In genomic region chr13:98751397-98752110, GRCh38 we compare ENCODE assay signal across 9 cellular contexts. TPM values are rescaled to one million over a fixed set of nuclear protein-coding genes. Genes with fewer than 3 reads are reported as not detected.
DNase-seq lines count a peak whose midpoint lies in the region; ATAC-seq and TF ChIP-seq lines count a peak whose summit lies in the region.
"Had no signal": no experiment of that assay in that cellular context is flagged by ENCODE, and none has a peak within 500 bp of the region (broad histone marks: within the 10 kb centered on the region; RNA-seq: fewer than 3 reads in every experiment).

No MANE protein-coding gene starts in this region.

- H3K4me1 ChIP-seq in esophagus muscularis mucosa: peaks cover 13 to 15% (median 14%) of the 10 kb centered on the region in 4 donors
- H3K4me1 ChIP-seq in muscle layer of duodenum (ENCODE audit: control insufficient read depth in 1 of 2, insufficient read depth in 2 of 2, low read length in 2 of 2): peaks cover 0 to 17% of the 10 kb centered on the region in 2 donors

- DNase-seq in AG20443 (ENCODE audit: low spot score) (peak; percentile 74), MG63 (peak; percentile 39), esophagus muscularis mucosa (ENCODE audit: extremely low spot score) (no peak), NCI-H128 (lab: John Stamatoyannopoulos, UW; ENCODE audit: unreplicated experiment) (no peak)
- no peak for DNase-seq in stimulated activated CD4-positive, alpha-beta T cell treated with anti-CD3 and anti-CD28 coated beads, Interleukin-4, amount 100 ng/mL, for 24 hours

- 37% methylated on average over 2 of the region's 14 CpGs for WGBS in esophagus muscularis mucosa

- no peaks in the 10 kb centered on the region for H3K36me3 ChIP-seq in MG63
- H3K36me3 ChIP-seq in esophagus muscularis mucosa: no peaks in the 10 kb centered on the region
- H3K36me3 ChIP-seq in muscle layer of duodenum (ENCODE audit: control insufficient read depth in 1 of 2, insufficient read depth in 2 of 2, low read length in 2 of 2): no peaks in the 10 kb centered on the region

- intact Hi-C loops in esophagus muscularis mucosa (cut with DNase I): no loop called here

- no peak for TF ChIP-seq POLR2A in esophagus muscularis mucosa (IDR thresholded peaks at IDR 0.05; ENCODE audit: low read depth)

- ATAC-seq in GM19467 (IDR thresholded peaks at IDR 0.05; ENCODE audit: unreplicated experiment) (no peak), GM21390 (IDR thresholded peaks at IDR 0.05; ENCODE audit: unreplicated experiment) (no peak)
- ATAC-seq: activated T-helper 17 cell treated with anti-CD3 and anti-CD28 coated beads, Interleukin-2, amount 50 U/mL, for 72 hours had no signal

- H3K9me3 ChIP-seq in MG63: peaks cover 12% of the 10 kb centered on the region
- H3K9me3 ChIP-seq in esophagus muscularis mucosa: peaks cover 0 to 11% (median 4%) of the 10 kb centered on the region in 4 donors
- no peaks in the 10 kb centered on the region for H3K9me3 ChIP-seq in muscle layer of duodenum (ENCODE audit: control insufficient read depth in 1 of 2, low read length in 2 of 2)

- H3K4me3 ChIP-seq in MG63 (no peak overlapping the region), esophagus muscularis mucosa (peak overlapping the region; percentile 44 to 58 (median 46)), muscle layer of duodenum (ENCODE audit: low read depth in 1 of 2, low read length in 2 of 2) (peak overlapping the region; percentile 37 to 63)

- H3K27ac ChIP-seq in esophagus muscularis mucosa (replicated peaks in 1 of 4): no peak overlapping the region
- H3K27ac ChIP-seq in muscle layer of duodenum (ENCODE audit: low read length): no peak overlapping the region

- TF ChIP-seq CTCF in esophagus muscularis mucosa (IDR thresholded peaks at IDR 0.05): no peak

- no peak for TF ChIP-seq EP300 in esophagus muscularis mucosa (IDR thresholded peaks at IDR 0.05)

- H3K27me3 ChIP-seq in MG63 (peaks cover 2% of the 10 kb centered on the region; the same call in 1 of the 2 replicates), esophagus muscularis mucosa (peaks cover 0 to 58% (median 24%) of the 10 kb centered on the region in 4 donors), muscle layer of duodenum (ENCODE audit: low read depth, low read length) (peaks cover 5% of the 10 kb centered on the region)

RNA-seq across cellular contexts. Expression of gene SLC15A1, which starts 0.9 kb away (rescaled TPM):
- total RNA-seq in MG63 (2014; rRNA removed; shearing (Covaris generic); ENCODE audit: low replicate concordance): 0.49 TPM in 1 of 2 replicates, not detected in the other
- total RNA-seq in esophagus muscularis mucosa: not detected
- total RNA-seq: activated T-helper 17 cell treated with anti-CD3 and anti-CD28 coated beads, Interleukin-2, amount 50 U/mL, for 72 hours had no signal

Comparison
In these comparisons a context has a peak if more than half of its experiments do, and no peak if none do; other contexts are left out.
1. DNase-seq: peak in AG20443 (single experiment) and MG63 (single experiment); none in esophagus muscularis mucosa (single experiment), NCI-H128 (single experiment) and stimulated activated CD4-positive, alpha-beta T cell treated with anti-CD3 and anti-CD28 coated beads, Interleukin-4, amount 100 ng/mL, for 24 hours (single experiment).